Comparison of ENCODE assay signal across 1 cellular context in genomic region chr4:67575232-67575888, GRCh38.
A peak's percentile ranks its signal among the peaks of the same experiment; 100 is the strongest.
TF ChIP-seq lines count a peak whose summit lies in the region.

No MANE protein-coding gene starts in this region.

TF ChIP-seq in H1, 55 proteins besides CTCF, POLR2A, EP300 and RAD21 (continued from another document):
- TF ChIP-seq TBP (IDR thresholded peaks at IDR 0.05; ENCODE audit: low read depth, low read length) (peak; percentile 32; the same call in 1 of the 2 replicates), PHF8 (conservative IDR thresholded peaks at IDR 0.05; ENCODE audit: low read depth, low read length) (no peak), SIRT6 (IDR thresholded peaks at IDR 0.05; ENCODE audit: low read length) (no peak), KDM5A (IDR thresholded peaks at IDR 0.05; ENCODE audit: low read length) (no peak), CBX8 (IDR thresholded peaks at IDR 0.05; ENCODE audit: borderline replicate concordance, low read depth, low read length) (no peak), POU5F1 (IDR thresholded peaks at IDR 0.05; ENCODE audit: low read depth, low read length) (no peak), SUZ12 (IDR thresholded peaks at IDR 0.05; ENCODE audit: low read length) (no peak)
TF ChIP-seq in H1: peak in this region for 2.
